In the genomic region with DNA sequence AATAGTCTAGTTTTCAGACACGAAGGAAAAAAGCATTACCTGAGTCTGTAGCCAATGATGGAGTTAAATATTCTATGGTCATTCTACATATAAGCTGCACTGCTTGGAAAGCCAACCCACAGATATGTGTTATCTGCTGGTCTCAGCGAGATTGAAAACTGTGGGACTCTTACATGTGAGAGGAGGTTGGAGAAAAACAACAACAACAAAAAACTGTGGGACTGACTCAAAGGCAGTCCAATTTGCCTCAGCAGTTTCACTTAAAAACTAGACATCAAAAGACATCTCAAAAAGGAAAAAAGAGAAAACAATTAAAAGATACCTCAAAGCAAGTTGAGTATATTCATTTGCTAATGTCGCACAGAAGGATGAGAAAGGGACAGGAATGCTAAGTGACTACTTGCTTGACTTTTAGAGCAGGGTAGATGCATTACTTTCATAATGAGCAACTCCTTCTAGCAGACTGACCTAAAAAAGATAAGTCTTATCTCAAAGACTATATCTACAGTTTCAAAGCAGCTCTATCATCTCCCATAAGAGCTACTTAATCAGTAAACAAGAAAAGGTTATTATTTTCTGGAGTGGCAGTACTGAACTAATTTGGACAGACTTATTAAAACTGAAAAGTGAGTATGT, we compare ENCODE assay signal across 1 cellular context.
TF ChIP-seq lines count a peak whose summit lies in the region.

No MANE protein-coding gene starts in this region.

TF ChIP-seq in K562, 482 proteins besides CTCF, POLR2A, EP300 and RAD21:
- TF ChIP-seq CBFB (CRISPR knock-in tag; IDR thresholded peaks at IDR 0.05): no peak
- no peak for TF ChIP-seq PHF21A (IDR thresholded peaks at IDR 0.05; ENCODE audit: borderline replicate concordance, low read depth)
- no peak for TF ChIP-seq NFIX (CRISPR knock-in tag; IDR thresholded peaks at IDR 0.05; ENCODE audit: low read depth)
- TF ChIP-seq, protein P1, sequence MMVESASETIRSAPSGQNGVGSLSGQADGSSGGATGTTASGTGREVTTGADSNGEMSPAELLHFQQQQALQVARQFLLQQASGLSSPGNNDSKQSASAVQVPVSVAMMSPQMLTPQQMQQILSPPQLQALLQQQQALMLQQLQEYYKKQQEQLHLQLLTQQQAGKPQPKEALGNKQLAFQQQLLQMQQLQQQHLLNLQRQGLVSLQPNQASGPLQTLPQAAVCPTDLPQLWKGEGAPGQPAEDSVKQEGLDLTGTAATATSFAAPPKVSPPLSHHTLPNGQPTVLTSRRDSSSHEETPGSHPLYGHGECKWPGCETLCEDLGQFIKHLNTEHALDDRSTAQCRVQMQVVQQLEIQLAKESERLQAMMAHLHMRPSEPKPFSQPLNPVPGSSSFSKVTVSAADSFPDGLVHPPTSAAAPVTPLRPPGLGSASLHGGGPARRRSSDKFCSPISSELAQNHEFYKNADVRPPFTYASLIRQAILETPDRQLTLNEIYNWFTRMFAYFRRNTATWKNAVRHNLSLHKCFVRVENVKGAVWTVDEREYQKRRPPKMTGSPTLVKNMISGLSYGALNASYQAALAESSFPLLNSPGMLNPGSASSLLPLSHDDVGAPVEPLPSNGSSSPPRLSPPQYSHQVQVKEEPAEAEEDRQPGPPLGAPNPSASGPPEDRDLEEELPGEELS (CRISPR knock-in tag; IDR thresholded peaks at IDR 0.05; ENCODE audit: borderline replicate concordance): no peak
- TF ChIP-seq ZC3H4 (CRISPR knock-in tag; IDR thresholded peaks at IDR 0.05; ENCODE audit: borderline replicate concordance): no peak
- TF ChIP-seq POLR2AphosphoS5 (IDR thresholded peaks at IDR 0.05; ENCODE audit: control insufficient read depth, insufficient read depth, low read depth, low read length): no peak
- TF ChIP-seq, protein P2, sequence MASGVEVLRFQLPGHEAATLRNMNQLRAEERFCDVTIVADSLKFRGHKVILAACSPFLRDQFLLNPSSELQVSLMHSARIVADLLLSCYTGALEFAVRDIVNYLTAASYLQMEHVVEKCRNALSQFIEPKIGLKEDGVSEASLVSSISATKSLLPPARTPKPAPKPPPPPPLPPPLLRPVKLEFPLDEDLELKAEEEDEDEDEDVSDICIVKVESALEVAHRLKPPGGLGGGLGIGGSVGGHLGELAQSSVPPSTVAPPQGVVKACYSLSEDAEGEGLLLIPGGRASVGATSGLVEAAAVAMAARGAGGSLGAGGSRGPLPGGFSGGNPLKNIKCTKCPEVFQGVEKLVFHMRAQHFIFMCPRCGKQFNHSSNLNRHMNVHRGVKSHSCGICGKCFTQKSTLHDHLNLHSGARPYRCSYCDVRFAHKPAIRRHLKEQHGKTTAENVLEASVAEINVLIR (CRISPR knock-in tag; IDR thresholded peaks at IDR 0.05): no peak
- TF ChIP-seq DMBX1 (CRISPR knock-in tag; IDR thresholded peaks at IDR 0.05; ENCODE audit: borderline replicate concordance): no peak
- no peak for TF ChIP-seq CBX3 (IDR thresholded peaks at IDR 0.05; ENCODE audit: borderline replicate concordance in 1 of 2, low read length in 2 of 2)
- no peak for TF ChIP-seq RBM22 (IDR thresholded peaks at IDR 0.05; ENCODE audit: low read depth, low read length, poor library complexity, severe bottlenecking)
- TF ChIP-seq OTX1 (CRISPR knock-in tag; IDR thresholded peaks at IDR 0.05): no peak
